In genomic region chr17:7574176-7574953, GRCh38 we compare ENCODE assay signal across 8 cellular contexts. TPM values are rescaled to one million over a fixed set of nuclear protein-coding genes. Genes with fewer than 3 reads are reported as not detected.
DNase-seq lines count a peak whose midpoint lies in the region.

No MANE protein-coding gene starts in this region.

- no peak overlapping the region for H2BK120ac ChIP-seq in trophoblast cell (ENCODE audit: insufficient read depth, low read length, poor library complexity)

- no peak overlapping the region for H2AK5ac ChIP-seq in trophoblast cell (ENCODE audit: low read length)

- peaks cover 24 to 49% of the 10 kb centered on the region in 2 donors for H3K36me3 ChIP-seq in esophagus (ENCODE audit: control insufficient read depth in 2 of 2, insufficient read depth in 2 of 2, low read length in 1 of 2)
- peaks cover 51 to 72% of the 10 kb centered on the region in 2 experiments for H3K36me3 ChIP-seq in trophoblast cell (ENCODE audit: control insufficient read depth in 1 of 2, insufficient read depth in 2 of 2, low read length in 2 of 2)

- H3K4me3 ChIP-seq in GM08714 (ENCODE audit: low read length), result peak overlapping the region; percentile 98
- peak overlapping the region; percentile 97 to 99 for H3K4me3 ChIP-seq in esophagus (ENCODE audit: low read depth in 1 of 2, low read length in 2 of 2)
- H3K4me3 ChIP-seq in trophoblast cell (ENCODE audit: low read depth, low read length), result peak overlapping the region; percentile 99

- peak overlapping the region; percentile 89 for H3K4ac ChIP-seq in trophoblast cell (ENCODE audit: low read depth, low read length)

- H3K23ac ChIP-seq in trophoblast cell (ENCODE audit: low read length), result no peak overlapping the region

- H3K79me2 ChIP-seq in trophoblast cell (ENCODE audit: control insufficient read depth, insufficient read depth, low read length, poor library complexity), result peaks cover 14% of the 10 kb centered on the region

- H4K91ac ChIP-seq in trophoblast cell (ENCODE audit: low read depth, low read length), result no peak overlapping the region

- H2AFZ ChIP-seq in trophoblast cell (ENCODE audit: insufficient read depth, low read length, poor library complexity), result no peak overlapping the region

- no peaks in the 10 kb centered on the region for H3K9me3 ChIP-seq in esophagus (ENCODE audit: control insufficient read depth in 2 of 2, insufficient read depth in 1 of 2, low read depth in 1 of 2, low read length in 1 of 2)
- H3K9me3 ChIP-seq in trophoblast cell (ENCODE audit: insufficient read depth, low read depth, low read length), result peaks cover 2% of the 10 kb centered on the region

- peak overlapping the region; percentile 89 for H3K4me2 ChIP-seq in trophoblast cell (ENCODE audit: low read length)

- H3K27ac ChIP-seq in esophagus (ENCODE audit: low read depth in 2 of 2, low read length in 1 of 2) (peak overlapping the region; percentile 97 to 98), trophoblast cell (ENCODE audit: low read depth, low read length) (peak overlapping the region; percentile 34)

- peaks cover 0 to 11% of the 10 kb centered on the region in 2 donors for H3K4me1 ChIP-seq in esophagus (ENCODE audit: control insufficient read depth in 2 of 2, insufficient read depth in 2 of 2, low read length in 1 of 2)
- H3K4me1 ChIP-seq in trophoblast cell (ENCODE audit: control insufficient read depth in 1 of 2, insufficient read depth in 2 of 2, low read length in 2 of 2), result peaks cover 2 to 15% of the 10 kb centered on the region in 2 experiments

- H3K18ac ChIP-seq in trophoblast cell (ENCODE audit: low read length), result no peak overlapping the region

- H2BK5ac ChIP-seq in trophoblast cell (ENCODE audit: low read depth, low read length, poor library complexity), result no peak overlapping the region

- no peak overlapping the region for H2BK12ac ChIP-seq in trophoblast cell (ENCODE audit: low read length)

- H3K27me3 ChIP-seq in esophagus (ENCODE audit: control insufficient read depth in 1 of 2, insufficient read depth in 2 of 2, low read length in 2 of 2) (no peaks in the 10 kb centered on the region), trophoblast cell (ENCODE audit: insufficient read depth, low read length) (no peaks in the 10 kb centered on the region)

- 12 to 14% methylated on average over 15 of the region's 15 CpGs for WGBS in esophagus, 2 donors
- no CpG with 5 or more reads among the region's 15 CpGs for WGBS in trophoblast cell (ENCODE audit: extremely low coverage, insufficient coverage, insufficient read length)

- H4K8ac ChIP-seq in trophoblast cell (ENCODE audit: low read depth, low read length), result no peak overlapping the region

- no peak overlapping the region for H3K14ac ChIP-seq in trophoblast cell (ENCODE audit: low read length)

- peak overlapping the region; percentile 84 for H3K9ac ChIP-seq in trophoblast cell (ENCODE audit: low read length)

- peak; percentile 48 for DNase-seq in RKO (ENCODE audit: low spot score)
- DNase-seq in trophoblast cell, result no peak
- DNase-seq in 8988T, result no peak
- no peak for DNase-seq in AG08396 (ENCODE audit: low spot score)
- no peak for DNase-seq in CD1c-positive myeloid dendritic cell (ENCODE audit: extremely low spot score)
- DNase-seq in NCI-H446 (lab: John Stamatoyannopoulos, UW), result no peak

- no peak overlapping the region for H4K12ac ChIP-seq in trophoblast cell (ENCODE audit: low read depth, low read length)

- peaks cover 12% of the 10 kb centered on the region for H3K79me1 ChIP-seq in trophoblast cell (ENCODE audit: low read length)

RNA-seq across cellular contexts. Expression of gene CD68, which starts 5.1 kb away (rescaled TPM):
- 10 to 100 TPM; 30.5 to 62.4 TPM for polyA plus RNA-seq in esophagus
- 1.4 and 1.5 TPM in 2 replicates for polyA plus RNA-seq in trophoblast cell (2013)

RNA-seq across cellular contexts. Expression of gene MPDU1, which starts 9.3 kb away (rescaled TPM):
- 10 to 100 TPM; 56.9 to 60.0 TPM for polyA plus RNA-seq in esophagus
- 91.5 and 95.4 TPM in 2 replicates for polyA plus RNA-seq in trophoblast cell (2013)

RNA-seq across cellular contexts. Expression of gene SENP3, which starts 12.6 kb away (rescaled TPM):
- 10 to 100 TPM; 21.6 to 33.6 TPM for polyA plus RNA-seq in esophagus
- 35.5 and 36.6 TPM in 2 replicates for polyA plus RNA-seq in trophoblast cell (2013)

RNA-seq across cellular contexts. Expression of gene SOX15, which starts 15.5 kb away (rescaled TPM):
- polyA plus RNA-seq in esophagus, result 10 to 100 TPM; 73.3 to 94.3 TPM
- 11.2 and 11.6 TPM in 2 replicates for polyA plus RNA-seq in trophoblast cell (2013)

RNA-seq across cellular contexts. Expression of gene TNFSF13, which starts 15.8 kb away (rescaled TPM):
- polyA plus RNA-seq in esophagus, result 1 to 10 TPM; 5.4 to 5.6 TPM
- 0.49 and 0.62 TPM in 2 replicates for polyA plus RNA-seq in trophoblast cell (2013)
